10 cellular contexts compared by ENCODE assay signal in the genomic region with DNA sequence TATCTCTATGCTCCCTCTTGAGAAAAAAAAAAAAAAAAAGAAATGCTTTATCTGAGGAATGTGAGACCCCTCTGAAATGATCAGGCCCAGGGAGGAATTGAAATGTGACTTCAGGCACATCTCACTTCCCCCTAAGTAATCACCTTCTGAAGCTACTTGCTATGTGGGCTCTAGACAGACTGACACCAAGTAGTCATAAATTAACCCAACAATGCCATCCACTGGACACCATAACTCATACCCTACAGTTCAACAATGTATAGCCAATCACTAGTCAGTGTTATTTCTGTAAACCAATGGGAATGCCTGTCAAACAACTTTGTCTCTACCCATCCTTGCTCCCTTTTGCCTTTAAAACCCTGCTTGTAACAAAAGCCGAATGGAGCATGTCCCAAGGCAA.
DNase-seq lines count a peak whose midpoint lies in the region; ATAC-seq and TF ChIP-seq lines count a peak whose summit lies in the region.
"Had no signal": no experiment of that assay in that cellular context is flagged by ENCODE, and none has a peak within 500 bp of the region (broad histone marks: within the 10 kb centered on the region; RNA-seq: fewer than 3 reads in every experiment).

No MANE protein-coding gene starts in this region.

- no peak for TF ChIP-seq POLR2A in esophagus muscularis mucosa (IDR thresholded peaks at IDR 0.05; ENCODE audit: low read depth)

- H3K4me1 ChIP-seq in esophagus muscularis mucosa (no peaks in the 10 kb centered on the region), upper lobe of right lung (no peaks in the 10 kb centered on the region)

- peak; percentile 82 for ATAC-seq in GM19463 (IDR thresholded peaks at IDR 0.05; ENCODE audit: unreplicated experiment)
- ATAC-seq in HG03025 (IDR thresholded peaks at IDR 0.05; ENCODE audit: low FRiP score, unreplicated experiment) = peak; percentile 70
- no peak for ATAC-seq in left colon
- ATAC-seq in upper lobe of right lung = no peak

- WGBS in esophagus muscularis mucosa = 100% methylated on average over 1 of the region's 1 CpG

- H3K9me3 ChIP-seq in esophagus muscularis mucosa (no peaks in the 10 kb centered on the region), upper lobe of right lung (no peaks in the 10 kb centered on the region)

- intact Hi-C loops in esophagus muscularis mucosa (cut with DNase I) (no loop called here), left colon (cut with DNase I, micrococcal nuclease) (no loop called here), upper lobe of right lung (cut with DNase I) (no loop called here)

- H3K36me3 ChIP-seq in esophagus muscularis mucosa = no peaks in the 10 kb centered on the region
- H3K36me3 ChIP-seq in upper lobe of right lung = no peaks in the 10 kb centered on the region

- TF ChIP-seq CTCF in GM13977 (IDR thresholded peaks at IDR 0.05; ENCODE audit: extremely low read depth, insufficient read depth, missing control alignments) (peak; percentile 27), esophagus muscularis mucosa (IDR thresholded peaks at IDR 0.05) (no peak), upper lobe of right lung (IDR thresholded peaks at IDR 0.05) (no peak)

- H3K27ac ChIP-seq in esophagus muscularis mucosa (replicated peaks in 1 of 4) (no peak overlapping the region), upper lobe of right lung (no peak overlapping the region)

- TF ChIP-seq EP300 in esophagus muscularis mucosa (IDR thresholded peaks at IDR 0.05) = no peak

- DNase-seq in GM13977 (ENCODE audit: low spot score) (peak; percentile 15), NCI-H748 (lab: John Stamatoyannopoulos, UW; ENCODE audit: unreplicated experiment) (peak; percentile 47), esophagus muscularis mucosa (ENCODE audit: extremely low spot score) (no peak), mucosa of gallbladder (ENCODE audit: low spot score) (no peak), left colon (no peak), upper lobe of right lung (no peak)
- DNase-seq: activated gamma-delta T cell treated with Interleukin-2 at 50 U/mL for 16 hours; stimulated activated CD4-positive, alpha-beta T cell treated with anti-CD3 and anti-CD28 coated beads, Interleukin-12 subunit alpha, Interleukin-12 subunit beta, amount 100 ng/mL, for 4 hours had no signal

- in situ Hi-C loops in GM13977 (cut with MboI; ENCODE audit: low pct_unique_long_range_greater_than_20kb, low sequenced_read_pairs, unreplicated experiment) = no loop called here

- no peaks in the 10 kb centered on the region for H3K27me3 ChIP-seq in esophagus muscularis mucosa
- H3K27me3 ChIP-seq in upper lobe of right lung = no peaks in the 10 kb centered on the region

- no peak overlapping the region for H3K4me3 ChIP-seq in esophagus muscularis mucosa
- H3K4me3 ChIP-seq in upper lobe of right lung = no peak overlapping the region

Comparison
In these comparisons a context has a peak if more than half of its experiments do, and no peak if none do; other contexts are left out.
1. DNase-seq: peak in GM13977 (single experiment) and NCI-H748 (single experiment); none in esophagus muscularis mucosa (single experiment), mucosa of gallbladder (single experiment), left colon (0 of 2) and upper lobe of right lung (single experiment).
2. ATAC-seq: peak in GM19463 (single experiment) and HG03025 (single experiment); none in left colon (single experiment) and upper lobe of right lung (single experiment).